1 cellular context compared by ENCODE assay signal in the genomic region with DNA sequence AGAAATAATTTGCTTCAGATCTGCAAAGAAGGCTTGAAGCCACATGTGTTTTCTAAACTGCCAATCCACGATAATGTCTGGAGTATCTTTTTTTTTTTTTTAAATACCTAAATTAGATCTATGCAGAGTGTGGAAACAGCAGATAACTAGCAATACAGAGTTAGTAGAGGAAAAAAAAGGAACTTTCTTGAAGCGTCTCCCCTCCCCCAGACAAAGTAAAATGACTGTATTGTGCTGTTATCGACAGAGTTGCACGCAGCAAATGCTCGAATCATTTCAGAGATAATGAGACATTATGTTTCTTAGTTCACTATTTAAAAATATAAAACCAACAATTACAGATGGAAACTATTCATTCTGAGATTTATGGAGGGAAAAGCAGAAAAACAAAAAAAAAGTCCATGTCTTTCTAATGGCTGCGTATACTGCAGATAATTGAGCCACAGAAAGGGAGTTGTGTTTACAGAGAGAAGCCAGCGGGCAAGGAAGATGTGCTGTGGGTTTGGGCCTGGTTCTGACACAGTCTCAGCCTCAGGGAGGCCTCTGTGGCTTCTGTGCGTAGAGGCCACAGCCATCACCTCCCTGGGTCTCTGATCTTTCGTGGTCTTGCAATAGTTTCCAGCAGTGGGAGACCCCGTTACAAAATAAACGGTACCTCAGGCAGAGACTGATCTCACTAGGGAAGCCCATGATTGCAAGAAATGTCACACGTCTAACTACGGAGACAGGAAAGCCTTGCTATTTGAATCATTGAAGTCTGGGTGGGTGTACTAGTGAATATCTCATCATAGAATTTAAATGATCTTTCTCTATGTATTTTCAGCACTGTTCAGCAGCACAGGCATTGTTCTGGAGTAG.
TF ChIP-seq lines count a peak whose summit lies in the region.

No MANE protein-coding gene starts in this region.

TF ChIP-seq in K562, 482 proteins besides CTCF, POLR2A, EP300 and RAD21 (continued from another document and continues in another):
- TF ChIP-seq CHAMP1 (IDR thresholded peaks at IDR 0.05) (peak; percentile 82; the same call in 1 of the 2 replicates), ZNF518B (CRISPR knock-in tag; IDR thresholded peaks at IDR 0.05) (no peak), FOXK2 (conservative IDR thresholded peaks at IDR 0.05 in 1 of 2, IDR thresholded peaks at IDR 0.05 in 1 of 2; ENCODE audit: low read depth in 2 of 2) (peak; percentile 29 to 53; a peak in 2 of 4 replicates), CREB3 (tag; conservative IDR thresholded peaks at IDR 0.05; ENCODE audit: low read depth) (no peak; the same call in none of the 2 replicates), ZNF3 (CRISPR knock-in tag; IDR thresholded peaks at IDR 0.05) (no peak), HMGN3 (IDR thresholded peaks at IDR 0.05; ENCODE audit: borderline replicate concordance, extremely low read depth, insufficient read length, low read depth, low read length) (peak; percentile 96), RBFOX2 (IDR thresholded peaks at IDR 0.05; ENCODE audit: low read depth, low read length) (peak; percentile 50), CBFA2T2 (conservative IDR thresholded peaks at IDR 0.05) (peak; percentile 88), ZNF318 (IDR thresholded peaks at IDR 0.05; ENCODE audit: borderline replicate concordance in 1 of 2, low read depth in 1 of 2) (peak in 1 of 2 experiments; percentile 30; a peak in 1 of 4 replicates), BHLHE40 (IDR thresholded peaks at IDR 0.05; ENCODE audit: low read length) (0 out of 2 replicates have a peak, but pooled peaks have one; percentile 7), ZFP1 (CRISPR knock-in tag; IDR thresholded peaks at IDR 0.05) (no peak), ZNF311 (CRISPR knock-in tag; IDR thresholded peaks at IDR 0.05) (no peak), FOXJ2 (tag; IDR thresholded peaks at IDR 0.05) (peak; percentile 71), PHF8 (IDR thresholded peaks at IDR 0.05; ENCODE audit: borderline replicate concordance, low read length) (peak; percentile 32; the same call in 1 of the 2 replicates), KLF6 (CRISPR knock-in tag; IDR thresholded peaks at IDR 0.05; ENCODE audit: borderline replicate concordance) (peak; percentile 40; the same call in 1 of the 2 replicates), POLR2H (tag; IDR thresholded peaks at IDR 0.05; ENCODE audit: low read depth) (peak; percentile 41; the same call in 1 of the 2 replicates), KDM1A (IDR thresholded peaks at IDR 0.05) (peak; percentile 75 to 81; a peak in 3 of 4 replicates), DPF2 (IDR thresholded peaks at IDR 0.05) (peak; percentile 91), ZNF384 (IDR thresholded peaks at IDR 0.05; ENCODE audit: low read depth, low read length) (peak; percentile 97), ERF (CRISPR knock-in tag; IDR thresholded peaks at IDR 0.05) (0 out of 2 replicates have a peak, but pooled peaks have one; percentile 73), MEIS2 (IDR thresholded peaks at IDR 0.05; ENCODE audit: partially characterized antibody) (peak; percentile 34), ZNF324 (CRISPR knock-in tag; IDR thresholded peaks at IDR 0.05) (no peak), NCOR1 (IDR thresholded peaks at IDR 0.05) (peak; percentile 89), HNRNPUL1 (IDR thresholded peaks at IDR 0.05; ENCODE audit: low read length) (no peak), NFRKB (IDR thresholded peaks at IDR 0.05; ENCODE audit: low read depth) (peak; percentile 87)
- TF ChIP-seq, protein P1, sequence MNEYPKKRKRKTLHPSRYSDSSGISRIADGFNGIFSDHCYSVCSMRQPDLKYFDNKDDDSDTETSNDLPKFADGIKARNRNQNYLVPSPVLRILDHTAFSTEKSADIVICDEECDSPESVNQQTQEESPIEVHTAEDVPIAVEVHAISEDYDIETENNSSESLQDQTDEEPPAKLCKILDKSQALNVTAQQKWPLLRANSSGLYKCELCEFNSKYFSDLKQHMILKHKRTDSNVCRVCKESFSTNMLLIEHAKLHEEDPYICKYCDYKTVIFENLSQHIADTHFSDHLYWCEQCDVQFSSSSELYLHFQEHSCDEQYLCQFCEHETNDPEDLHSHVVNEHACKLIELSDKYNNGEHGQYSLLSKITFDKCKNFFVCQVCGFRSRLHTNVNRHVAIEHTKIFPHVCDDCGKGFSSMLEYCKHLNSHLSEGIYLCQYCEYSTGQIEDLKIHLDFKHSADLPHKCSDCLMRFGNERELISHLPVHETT (CRISPR knock-in tag; conservative IDR thresholded peaks at IDR 0.05 in 1 of 2, IDR thresholded peaks at IDR 0.05 in 1 of 2) = peak in 1 of 2 experiments; percentile 69; a peak in 2 of 4 replicates
- TF ChIP-seq, protein P2, sequence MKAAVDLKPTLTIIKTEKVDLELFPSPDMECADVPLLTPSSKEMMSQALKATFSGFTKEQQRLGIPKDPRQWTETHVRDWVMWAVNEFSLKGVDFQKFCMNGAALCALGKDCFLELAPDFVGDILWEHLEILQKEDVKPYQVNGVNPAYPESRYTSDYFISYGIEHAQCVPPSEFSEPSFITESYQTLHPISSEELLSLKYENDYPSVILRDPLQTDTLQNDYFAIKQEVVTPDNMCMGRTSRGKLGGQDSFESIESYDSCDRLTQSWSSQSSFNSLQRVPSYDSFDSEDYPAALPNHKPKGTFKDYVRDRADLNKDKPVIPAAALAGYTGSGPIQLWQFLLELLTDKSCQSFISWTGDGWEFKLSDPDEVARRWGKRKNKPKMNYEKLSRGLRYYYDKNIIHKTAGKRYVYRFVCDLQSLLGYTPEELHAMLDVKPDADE (conservative IDR thresholded peaks at IDR 0.05; ENCODE audit: control insufficient read depth, low read depth, low read length) = no peak
- TF ChIP-seq, protein P3, sequence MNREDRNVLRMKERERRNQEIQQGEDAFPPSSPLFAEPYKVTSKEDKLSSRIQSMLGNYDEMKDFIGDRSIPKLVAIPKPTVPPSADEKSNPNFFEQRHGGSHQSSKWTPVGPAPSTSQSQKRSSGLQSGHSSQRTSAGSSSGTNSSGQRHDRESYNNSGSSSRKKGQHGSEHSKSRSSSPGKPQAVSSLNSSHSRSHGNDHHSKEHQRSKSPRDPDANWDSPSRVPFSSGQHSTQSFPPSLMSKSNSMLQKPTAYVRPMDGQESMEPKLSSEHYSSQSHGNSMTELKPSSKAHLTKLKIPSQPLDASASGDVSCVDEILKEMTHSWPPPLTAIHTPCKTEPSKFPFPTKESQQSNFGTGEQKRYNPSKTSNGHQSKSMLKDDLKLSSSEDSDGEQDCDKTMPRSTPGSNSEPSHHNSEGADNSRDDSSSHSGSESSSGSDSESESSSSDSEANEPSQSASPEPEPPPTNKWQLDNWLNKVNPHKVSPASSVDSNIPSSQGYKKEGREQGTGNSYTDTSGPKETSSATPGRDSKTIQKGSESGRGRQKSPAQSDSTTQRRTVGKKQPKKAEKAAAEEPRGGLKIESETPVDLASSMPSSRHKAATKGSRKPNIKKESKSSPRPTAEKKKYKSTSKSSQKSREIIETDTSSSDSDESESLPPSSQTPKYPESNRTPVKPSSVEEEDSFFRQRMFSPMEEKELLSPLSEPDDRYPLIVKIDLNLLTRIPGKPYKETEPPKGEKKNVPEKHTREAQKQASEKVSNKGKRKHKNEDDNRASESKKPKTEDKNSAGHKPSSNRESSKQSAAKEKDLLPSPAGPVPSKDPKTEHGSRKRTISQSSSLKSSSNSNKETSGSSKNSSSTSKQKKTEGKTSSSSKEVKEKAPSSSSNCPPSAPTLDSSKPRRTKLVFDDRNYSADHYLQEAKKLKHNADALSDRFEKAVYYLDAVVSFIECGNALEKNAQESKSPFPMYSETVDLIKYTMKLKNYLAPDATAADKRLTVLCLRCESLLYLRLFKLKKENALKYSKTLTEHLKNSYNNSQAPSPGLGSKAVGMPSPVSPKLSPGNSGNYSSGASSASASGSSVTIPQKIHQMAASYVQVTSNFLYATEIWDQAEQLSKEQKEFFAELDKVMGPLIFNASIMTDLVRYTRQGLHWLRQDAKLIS (CRISPR knock-in tag; IDR thresholded peaks at IDR 0.05) = peak; percentile 43; the same call in 1 of the 2 replicates
